Comparison of ENCODE assay signal across 1 cellular context in genomic region chr11:102345923-102346322, GRCh38.
TF ChIP-seq lines count a peak whose summit lies in the region.

No MANE protein-coding gene starts in this region.

TF ChIP-seq in GM12878, 131 proteins besides CTCF, POLR2A, EP300 and RAD21 (continued from another document and continues in another):
- TF ChIP-seq, protein P1, sequence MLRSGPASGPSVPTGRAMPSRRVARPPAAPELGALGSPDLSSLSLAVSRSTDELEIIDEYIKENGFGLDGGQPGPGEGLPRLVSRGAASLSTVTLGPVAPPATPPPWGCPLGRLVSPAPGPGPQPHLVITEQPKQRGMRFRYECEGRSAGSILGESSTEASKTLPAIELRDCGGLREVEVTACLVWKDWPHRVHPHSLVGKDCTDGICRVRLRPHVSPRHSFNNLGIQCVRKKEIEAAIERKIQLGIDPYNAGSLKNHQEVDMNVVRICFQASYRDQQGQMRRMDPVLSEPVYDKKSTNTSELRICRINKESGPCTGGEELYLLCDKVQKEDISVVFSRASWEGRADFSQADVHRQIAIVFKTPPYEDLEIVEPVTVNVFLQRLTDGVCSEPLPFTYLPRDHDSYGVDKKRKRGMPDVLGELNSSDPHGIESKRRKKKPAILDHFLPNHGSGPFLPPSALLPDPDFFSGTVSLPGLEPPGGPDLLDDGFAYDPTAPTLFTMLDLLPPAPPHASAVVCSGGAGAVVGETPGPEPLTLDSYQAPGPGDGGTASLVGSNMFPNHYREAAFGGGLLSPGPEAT (IDR thresholded peaks at IDR 0.05; ENCODE audit: low read depth): peak; percentile 92
- TF ChIP-seq PAX5 (IDR thresholded peaks at IDR 0.05; ENCODE audit: borderline replicate concordance, low read depth, low read length) (peak; percentile 22; the same call in 1 of the 2 replicates), GATAD2B (conservative IDR thresholded peaks at IDR 0.05; ENCODE audit: low read depth) (peak; percentile 56), ZZZ3 (IDR thresholded peaks at IDR 0.05; ENCODE audit: control insufficient read depth, insufficient read length, low read depth) (no peak), CHD1 (IDR thresholded peaks at IDR 0.05; ENCODE audit: low read depth, low read length) (0 out of 2 replicates have a peak, but pooled peaks have one; percentile 70), POLR2AphosphoS5 (IDR thresholded peaks at IDR 0.05; ENCODE audit: low read length) (peak; percentile 37; the same call in 1 of the 2 replicates), MEF2A (IDR thresholded peaks at IDR 0.05; ENCODE audit: insufficient read depth, low read depth, low read length) (0 out of 2 replicates have a peak, but pooled peaks have one; percentile 9), SIN3A (IDR thresholded peaks at IDR 0.05; ENCODE audit: low read depth, low read length) (no peak; the same call in 1 of the 2 replicates), DPF2 (IDR thresholded peaks at IDR 0.05) (peak; percentile 71), BMI1 (IDR thresholded peaks at IDR 0.05; ENCODE audit: borderline replicate concordance) (0 out of 2 replicates have a peak, but pooled peaks have one; percentile 30), SKIL (IDR thresholded peaks at IDR 0.05; ENCODE audit: low read depth, poor library complexity, severe bottlenecking) (peak; percentile 45), CREM (IDR thresholded peaks at IDR 0.05; ENCODE audit: low read depth) (peak; percentile 59; the same call in 1 of the 2 replicates), RELA (IDR thresholded peaks at IDR 0.05; ENCODE audit: borderline replicate concordance, partially characterized antibody) (peak; percentile 92), TCF7 (IDR thresholded peaks at IDR 0.05; ENCODE audit: borderline replicate concordance) (peak; percentile 53; the same call in 1 of the 2 replicates), BCL11A (IDR thresholded peaks at IDR 0.05; ENCODE audit: low read depth, low read length) (peak; percentile 65; the same call in 1 of the 2 replicates), GABPA (IDR thresholded peaks at IDR 0.05; ENCODE audit: low read depth) (no peak), ASH2L (IDR thresholded peaks at IDR 0.05; ENCODE audit: borderline replicate concordance, low read depth) (no peak), NR2F1 (conservative IDR thresholded peaks at IDR 0.05) (peak; percentile 60; the same call in 1 of the 2 replicates), JUNB (IDR thresholded peaks at IDR 0.05) (peak; percentile 76), LARP7 (IDR thresholded peaks at IDR 0.05) (no peak), MTA2 (IDR thresholded peaks at IDR 0.05; ENCODE audit: low read depth) (peak; percentile 87), FOXK2 (IDR thresholded peaks at IDR 0.05) (no peak), YY1 (IDR thresholded peaks at IDR 0.05; ENCODE audit: low read depth, low read length) (0 out of 2 replicates have a peak, but pooled peaks have one; percentile 12), MEF2B (IDR thresholded peaks at IDR 0.05; ENCODE audit: partially characterized antibody, poor library complexity, severe bottlenecking) (peak; percentile 64), RUNX3 (IDR thresholded peaks at IDR 0.05; ENCODE audit: low read length) (peak; percentile 80), PBX3 (IDR thresholded peaks at IDR 0.05; ENCODE audit: insufficient replicate concordance, low read depth, low read length) (peak; percentile 59), EED (IDR thresholded peaks at IDR 0.05; ENCODE audit: low read depth) (peak; percentile 91), TAF1 (IDR thresholded peaks at IDR 0.05; ENCODE audit: borderline replicate concordance, low read depth, low read length) (0 out of 2 replicates have a peak, but pooled peaks have one; percentile 15), SREBF1 (IDR thresholded peaks at IDR 0.05; ENCODE audit: low read length) (no peak), BHLHE40 (IDR thresholded peaks at IDR 0.05; ENCODE audit: borderline replicate concordance in 1 of 2, low read depth in 2 of 2, low read length in 1 of 2) (peak; percentile 3 to 31; a peak in 1 of 4 replicates), RFX5 (IDR thresholded peaks at IDR 0.05; ENCODE audit: low read depth, low read length) (no peak), CBX5 (IDR thresholded peaks at IDR 0.05; ENCODE audit: low read depth) (no peak), TCF3 (IDR thresholded peaks at IDR 0.05; ENCODE audit: borderline replicate concordance, insufficient read depth, low read depth, low read length) (0 out of 2 replicates have a peak, but pooled peaks have one; percentile 65), ZNF217 (IDR thresholded peaks at IDR 0.05) (peak; percentile 13; the same call in 1 of the 2 replicates), NFIC (IDR thresholded peaks at IDR 0.05; ENCODE audit: low read depth, low read length) (peak; percentile 94), IKZF2 (IDR thresholded peaks at IDR 0.05) (peak; percentile 97 to 98), CHD2 (IDR thresholded peaks at IDR 0.05; ENCODE audit: borderline replicate concordance, low read depth, low read length) (no peak), TBL1XR1 (IDR thresholded peaks at IDR 0.05; ENCODE audit: low read depth, low read length) (peak; percentile 48; the same call in 1 of the 2 replicates), SREBF2 (IDR thresholded peaks at IDR 0.05; ENCODE audit: low read length) (no peak), ZNF207 (IDR thresholded peaks at IDR 0.05; ENCODE audit: borderline replicate concordance) (no peak), IRF4 (IDR thresholded peaks at IDR 0.05; ENCODE audit: low read depth, low read length) (peak; percentile 64; the same call in 1 of the 2 replicates), FOXM1 (IDR thresholded peaks at IDR 0.05; ENCODE audit: low read depth, low read length) (peak; percentile 88), MXI1 (IDR thresholded peaks at IDR 0.05; ENCODE audit: low read depth, low read length) (no peak), PKNOX1 (IDR thresholded peaks at IDR 0.05) (peak; percentile 91)
- TF ChIP-seq, protein P2, sequence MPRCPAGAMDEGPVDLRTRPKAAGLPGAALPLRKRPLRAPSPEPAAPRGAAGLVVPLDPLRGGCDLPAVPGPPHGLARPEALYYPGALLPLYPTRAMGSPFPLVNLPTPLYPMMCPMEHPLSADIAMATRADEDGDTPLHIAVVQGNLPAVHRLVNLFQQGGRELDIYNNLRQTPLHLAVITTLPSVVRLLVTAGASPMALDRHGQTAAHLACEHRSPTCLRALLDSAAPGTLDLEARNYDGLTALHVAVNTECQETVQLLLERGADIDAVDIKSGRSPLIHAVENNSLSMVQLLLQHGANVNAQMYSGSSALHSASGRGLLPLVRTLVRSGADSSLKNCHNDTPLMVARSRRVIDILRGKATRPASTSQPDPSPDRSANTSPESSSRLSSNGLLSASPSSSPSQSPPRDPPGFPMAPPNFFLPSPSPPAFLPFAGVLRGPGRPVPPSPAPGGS (IDR thresholded peaks at IDR 0.05; ENCODE audit: borderline replicate concordance, insufficient read depth, low read depth, low read length, poor library complexity, severe bottlenecking): peak; percentile 18
- TF ChIP-seq, protein P3, sequence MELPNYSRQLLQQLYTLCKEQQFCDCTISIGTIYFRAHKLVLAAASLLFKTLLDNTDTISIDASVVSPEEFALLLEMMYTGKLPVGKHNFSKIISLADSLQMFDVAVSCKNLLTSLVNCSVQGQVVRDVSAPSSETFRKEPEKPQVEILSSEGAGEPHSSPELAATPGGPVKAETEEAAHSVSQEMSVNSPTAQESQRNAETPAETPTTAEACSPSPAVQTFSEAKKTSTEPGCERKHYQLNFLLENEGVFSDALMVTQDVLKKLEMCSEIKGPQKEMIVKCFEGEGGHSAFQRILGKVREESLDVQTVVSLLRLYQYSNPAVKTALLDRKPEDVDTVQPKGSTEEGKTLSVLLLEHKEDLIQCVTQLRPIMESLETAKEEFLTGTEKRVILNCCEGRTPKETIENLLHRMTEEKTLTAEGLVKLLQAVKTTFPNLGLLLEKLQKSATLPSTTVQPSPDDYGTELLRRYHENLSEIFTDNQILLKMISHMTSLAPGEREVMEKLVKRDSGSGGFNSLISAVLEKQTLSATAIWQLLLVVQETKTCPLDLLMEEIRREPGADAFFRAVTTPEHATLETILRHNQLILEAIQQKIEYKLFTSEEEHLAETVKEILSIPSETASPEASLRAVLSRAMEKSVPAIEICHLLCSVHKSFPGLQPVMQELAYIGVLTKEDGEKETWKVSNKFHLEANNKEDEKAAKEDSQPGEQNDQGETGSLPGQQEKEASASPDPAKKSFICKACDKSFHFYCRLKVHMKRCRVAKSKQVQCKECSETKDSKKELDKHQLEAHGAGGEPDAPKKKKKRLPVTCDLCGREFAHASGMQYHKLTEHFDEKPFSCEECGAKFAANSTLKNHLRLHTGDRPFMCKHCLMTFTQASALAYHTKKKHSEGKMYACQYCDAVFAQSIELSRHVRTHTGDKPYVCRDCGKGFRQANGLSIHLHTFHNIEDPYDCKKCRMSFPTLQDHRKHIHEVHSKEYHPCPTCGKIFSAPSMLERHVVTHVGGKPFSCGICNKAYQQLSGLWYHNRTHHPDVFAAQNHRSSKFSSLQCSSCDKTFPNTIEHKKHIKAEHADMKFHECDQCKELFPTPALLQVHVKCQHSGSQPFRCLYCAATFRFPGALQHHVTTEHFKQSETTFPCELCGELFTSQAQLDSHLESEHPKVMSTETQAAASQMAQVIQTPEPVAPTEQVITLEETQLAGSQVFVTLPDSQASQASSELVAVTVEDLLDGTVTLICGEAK (IDR thresholded peaks at IDR 0.05; ENCODE audit: borderline replicate concordance): no peak
- TF ChIP-seq, protein P4, sequence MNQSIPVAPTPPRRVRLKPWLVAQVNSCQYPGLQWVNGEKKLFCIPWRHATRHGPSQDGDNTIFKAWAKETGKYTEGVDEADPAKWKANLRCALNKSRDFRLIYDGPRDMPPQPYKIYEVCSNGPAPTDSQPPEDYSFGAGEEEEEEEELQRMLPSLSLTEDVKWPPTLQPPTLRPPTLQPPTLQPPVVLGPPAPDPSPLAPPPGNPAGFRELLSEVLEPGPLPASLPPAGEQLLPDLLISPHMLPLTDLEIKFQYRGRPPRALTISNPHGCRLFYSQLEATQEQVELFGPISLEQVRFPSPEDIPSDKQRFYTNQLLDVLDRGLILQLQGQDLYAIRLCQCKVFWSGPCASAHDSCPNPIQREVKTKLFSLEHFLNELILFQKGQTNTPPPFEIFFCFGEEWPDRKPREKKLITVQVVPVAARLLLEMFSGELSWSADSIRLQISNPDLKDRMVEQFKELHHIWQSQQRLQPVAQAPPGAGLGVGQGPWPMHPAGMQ (IDR thresholded peaks at IDR 0.05; ENCODE audit: borderline replicate concordance): no peak
- TF ChIP-seq, protein P5, sequence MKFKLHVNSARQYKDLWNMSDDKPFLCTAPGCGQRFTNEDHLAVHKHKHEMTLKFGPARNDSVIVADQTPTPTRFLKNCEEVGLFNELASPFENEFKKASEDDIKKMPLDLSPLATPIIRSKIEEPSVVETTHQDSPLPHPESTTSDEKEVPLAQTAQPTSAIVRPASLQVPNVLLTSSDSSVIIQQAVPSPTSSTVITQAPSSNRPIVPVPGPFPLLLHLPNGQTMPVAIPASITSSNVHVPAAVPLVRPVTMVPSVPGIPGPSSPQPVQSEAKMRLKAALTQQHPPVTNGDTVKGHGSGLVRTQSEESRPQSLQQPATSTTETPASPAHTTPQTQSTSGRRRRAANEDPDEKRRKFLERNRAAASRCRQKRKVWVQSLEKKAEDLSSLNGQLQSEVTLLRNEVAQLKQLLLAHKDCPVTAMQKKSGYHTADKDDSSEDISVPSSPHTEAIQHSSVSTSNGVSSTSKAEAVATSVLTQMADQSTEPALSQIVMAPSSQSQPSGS (IDR thresholded peaks at IDR 0.05; ENCODE audit: low read length): peak; percentile 73; the same call in 1 of the 2 replicates
